ENCODE assay signal across 8 cellular contexts in genomic region chr2:74002515-74003391, GRCh38. TPM values are rescaled to one million over a fixed set of nuclear protein-coding genes. Genes with fewer than 3 reads are reported as not detected.
DNase-seq lines count a peak whose midpoint lies in the region; ATAC-seq and TF ChIP-seq lines count a peak whose summit lies in the region.

No MANE protein-coding gene starts in this region.

- no peaks in the 10 kb centered on the region for H3K27me3 ChIP-seq in lung (ENCODE audit: control insufficient read depth, insufficient read depth)

- H3K27ac ChIP-seq in lung (ENCODE audit: low read depth in 1 of 2, low read length in 1 of 2) = peak overlapping the region; percentile 32 to 74

- WGBS in lung, 2 donors = 7 to 8% methylated on average over 60 to 68 of the region's 68 CpGs

- H3K9me3 ChIP-seq in lung (ENCODE audit: control insufficient read depth in 2 of 2, insufficient read depth in 1 of 2, low read length in 1 of 2) = no peaks in the 10 kb centered on the region

- ATAC-seq in HG03045 (IDR thresholded peaks at IDR 0.05; ENCODE audit: unreplicated experiment) (peak; percentile 87), lung (ENCODE audit: insufficient read depth, low FRiP score) (peak; percentile 97)

- peak overlapping the region; percentile 35 for H3K4me3 ChIP-seq in lung

- DNase-seq in NCI-H187 (lab: John Stamatoyannopoulos, UW) = peak; percentile 12 to 63
- DNase-seq in NCI-H187 treated with DMSO at 0.1 percent for 48 hours (lab: John Stamatoyannopoulos, UW) = no peak
- peak; percentile 94 for DNase-seq in NCI-H2227 (lab: John Stamatoyannopoulos, UW; ENCODE audit: unreplicated experiment)
- DNase-seq in activated CD4-positive, alpha-beta T cell treated with anti-CD3 and anti-CD28 coated beads, Interleukin-2, amount 50 U/mL, for 1 hour = peak; percentile 74
- peak; percentile 92 for DNase-seq in ecto neural progenitor cell (ENCODE audit: low spot score)
- peak; percentile 73 for DNase-seq in lung (ENCODE audit: low spot score)
- peak in 2 of 3 donors; percentile 55 to 63 for DNase-seq in stimulated activated CD4-positive, alpha-beta T cell treated with anti-CD3 and anti-CD28 coated beads, TNF-alpha, amount 100 ng/mL, for 1 hour (ENCODE audit: low read depth in 3 of 3, low spot score in 1 of 3)

- no peak for TF ChIP-seq CTCF in lung (IDR thresholded peaks at IDR 0.05; ENCODE audit: control extremely low read depth, extremely low read depth)

- peaks cover 5 to 37% of the 10 kb centered on the region in 2 donors for H3K4me1 ChIP-seq in lung (ENCODE audit: control insufficient read depth in 2 of 2, insufficient read depth in 2 of 2, low read length in 2 of 2)

- no peaks in the 10 kb centered on the region for H3K36me3 ChIP-seq in lung (ENCODE audit: control insufficient read depth in 2 of 2, insufficient read depth in 2 of 2, low read length in 2 of 2)

RNA-seq across cellular contexts. Expression of gene TET3, which starts 18.0 kb away (rescaled TPM):
- total RNA-seq in lung = 10 to 100 TPM; 19.2 to 26.9 TPM
- polyA plus RNA-seq in lung = 10 to 100 TPM in 1 of 2 donors, 1 to 10 TPM in 1; 4.6 to 10.0 TPM
